9 cellular contexts compared by ENCODE assay signal in the genomic region with DNA sequence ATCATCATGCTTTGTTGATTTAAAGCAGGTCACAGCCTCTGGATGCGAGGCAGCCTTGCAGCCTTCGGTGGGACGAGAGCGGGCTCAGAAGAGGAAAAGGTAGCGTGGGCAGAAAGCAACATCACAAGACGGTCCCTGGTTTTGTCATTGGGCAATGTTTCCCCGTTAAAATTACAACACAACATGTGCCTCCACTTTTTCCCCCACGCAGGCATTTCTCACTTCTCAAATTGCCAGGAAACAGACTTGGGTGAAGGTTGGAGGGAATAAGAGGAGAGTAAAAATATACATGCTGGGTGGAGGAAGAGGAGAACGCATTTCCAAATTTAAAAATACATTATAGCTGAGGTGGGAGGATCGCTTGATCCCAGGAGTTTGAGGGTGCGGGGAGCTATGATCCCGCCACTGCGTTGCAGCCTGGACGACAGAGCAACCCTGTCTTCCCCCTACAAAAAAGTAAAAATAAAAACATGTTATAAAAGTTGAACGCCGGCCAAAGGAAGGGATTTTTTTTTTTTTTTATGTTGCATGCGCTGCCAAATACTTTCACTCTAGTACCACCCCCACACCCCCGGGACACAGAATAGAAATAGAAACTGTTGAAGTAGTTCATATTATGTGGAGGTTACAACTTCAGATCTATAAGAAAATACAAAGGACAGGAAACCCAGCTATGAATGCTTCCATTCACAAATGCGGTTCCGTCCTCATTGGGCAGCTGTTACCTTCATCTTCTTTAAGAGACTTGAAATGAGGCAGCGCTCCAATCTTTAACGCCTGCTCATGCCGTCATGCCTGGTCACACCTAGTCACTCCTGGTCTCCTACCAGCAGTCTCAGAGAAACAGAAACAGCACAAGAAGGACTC. TPM values are rescaled to one million over a fixed set of nuclear protein-coding genes. Genes with fewer than 3 reads are reported as not detected.
DNase-seq lines count a peak whose midpoint lies in the region; ATAC-seq and TF ChIP-seq lines count a peak whose summit lies in the region.
"Had no signal": no experiment of that assay in that cellular context is flagged by ENCODE, and none has a peak within 500 bp of the region (broad histone marks: within the 10 kb centered on the region; RNA-seq: fewer than 3 reads in every experiment).

No MANE protein-coding gene starts in this region.

- peaks cover 2% of the 10 kb centered on the region for H3K36me3 Mint-ChIP-seq in T-helper 17 cell (ENCODE audit: low read depth)

- H3K4me1 Mint-ChIP-seq in T-helper 17 cell = peaks cover 17% of the 10 kb centered on the region

- H3K36me3 ChIP-seq in heart right ventricle = peaks cover 0 to 47% (median 25%) of the 10 kb centered on the region in 9 donors
- peaks cover 2% of the 10 kb centered on the region for H3K36me3 ChIP-seq in BE2C

- peak overlapping the region; percentile 84 for H3K4me3 Mint-ChIP-seq in T-helper 17 cell

- H3K27me3 Mint-ChIP-seq in T-helper 17 cell = peaks cover 75% of the 10 kb centered on the region

- H3K27ac Mint-ChIP-seq in T-helper 17 cell = peak overlapping the region; percentile 34

- H3K9me3 ChIP-seq in T-helper 17 cell (ENCODE audit: control insufficient read depth, low read length, poor library complexity, severe bottlenecking) (no peaks in the 10 kb centered on the region), heart right ventricle (no peaks in the 10 kb centered on the region), BE2C (no peaks in the 10 kb centered on the region)

- no peaks in the 10 kb centered on the region for H3K27me3 ChIP-seq in heart right ventricle
- no peaks in the 10 kb centered on the region for H3K27me3 ChIP-seq in BE2C

- DNase-seq in T-helper 17 cell (no peak), heart right ventricle (peak in 1 of 2 donors; percentile 69), skeletal muscle cell (ENCODE audit: low read depth) (peak; percentile 48), NCI-H1417 treated with DMSO at 0.1 percent for 48 hours (lab: John Stamatoyannopoulos, UW) (no peak), BE2C (no peak), T-helper 9 cell (no peak), GDM1 (lab: John Stamatoyannopoulos, UW) (no peak)

- H3K4me1 ChIP-seq in heart right ventricle (peaks cover 3 to 71% (median 43%) of the 10 kb centered on the region in 9 donors), BE2C (no peaks in the 10 kb centered on the region)

- TF ChIP-seq CTCF in heart right ventricle (IDR thresholded peaks at IDR 0.05) (no peak), BE2C (IDR thresholded peaks at IDR 0.05; ENCODE audit: low read depth, low read length) (no peak)

- intact Hi-C loops in heart right ventricle (cut with DNase I) = loop anchor here in 1 of 10 donors (5.0 kb wide), 1 partner anchor 311 kb away; no protein-coding TSS in a partner anchor

- ATAC-seq in GM21619 (IDR thresholded peaks at IDR 0.05; ENCODE audit: unreplicated experiment) (peak; percentile 56), T-helper 17 cell (peak; percentile 52), heart right ventricle (peak; percentile 61 to 83 (median 74))

- WGBS in heart right ventricle, 2 donors = 11 to 14% methylated on average over 23 of the region's 23 CpGs

- peak overlapping the region in 7 of 10 donors; percentile 6 to 42 (median 31) for H3K4me3 ChIP-seq in heart right ventricle
- peak overlapping the region; percentile 1 for H3K4me3 ChIP-seq in skeletal muscle cell (ENCODE audit: low read depth, low read length)
- H3K4me3 ChIP-seq in BE2C (ENCODE audit: low read depth, low read length) = no peak overlapping the region
- H3K4me3 ChIP-seq: K562 had no signal

- H3K27ac ChIP-seq in heart right ventricle = peak overlapping the region; percentile 31 to 84 (median 68)

RNA-seq across cellular contexts. Expression of a gene that starts 13.8 kb away (rescaled TPM):
- total RNA-seq in T-helper 17 cell = 10 to 100 TPM; 22.4 to 25.3 TPM
- total RNA-seq in heart right ventricle = 10 to 100 TPM; 53.7 to 68.0 (median 62.5) TPM
- 10 to 100 TPM; 96.4 to 98.1 TPM for polyA plus RNA-seq in heart right ventricle
- polyA plus RNA-seq in BE2C (2012; ENCODE audit: insufficient read depth, insufficient read length, low read depth) = 99.1 TPM

RNA-seq across cellular contexts. Expression of a gene that starts 48.9 kb away (rescaled TPM):
- 10 to 100 TPM; 21.6 to 22.8 TPM for total RNA-seq in T-helper 17 cell
- total RNA-seq in heart right ventricle = 10 to 100 TPM; 13.5 to 20.2 (median 18.1) TPM
- polyA plus RNA-seq in heart right ventricle = 10 to 100 TPM in 1 of 2 donors, 1 to 10 TPM in 1; 9.8 to 17.5 TPM
- polyA plus RNA-seq in BE2C (2012; ENCODE audit: insufficient read depth, insufficient read length, low read depth) = 19.6 TPM

RNA-seq across cellular contexts. Expression of a gene that starts 49.0 kb away (rescaled TPM):
- total RNA-seq in T-helper 17 cell (not detected), heart right ventricle (100 to 1,000 TPM in 1 of 10 donors, 10 to 100 TPM in 9; 30.3 to 140 (median 68.2) TPM)
- polyA plus RNA-seq in heart right ventricle = 10 to 100 TPM in 1 of 2 donors, 1 to 10 TPM in 1; 8.2 to 15.1 TPM
- 4.2 TPM for polyA plus RNA-seq in BE2C (2012; ENCODE audit: insufficient read depth, insufficient read length, low read depth)
- total RNA-seq: K562 had no signal

Comparison
In these comparisons a context has a peak if more than half of its experiments do, and no peak if none do; other contexts are left out.
1. RNA of a gene that starts 49.0 kb away (total RNA-seq): 30.3 to 140 TPM in heart right ventricle; not detected in T-helper 17 cell; every median in the first group is over 10 times any median in the second.
2. Peak in every context shown above with its lines, with median percentiles within 50 percentile points of each other: ATAC-seq.